In the genomic region with DNA sequence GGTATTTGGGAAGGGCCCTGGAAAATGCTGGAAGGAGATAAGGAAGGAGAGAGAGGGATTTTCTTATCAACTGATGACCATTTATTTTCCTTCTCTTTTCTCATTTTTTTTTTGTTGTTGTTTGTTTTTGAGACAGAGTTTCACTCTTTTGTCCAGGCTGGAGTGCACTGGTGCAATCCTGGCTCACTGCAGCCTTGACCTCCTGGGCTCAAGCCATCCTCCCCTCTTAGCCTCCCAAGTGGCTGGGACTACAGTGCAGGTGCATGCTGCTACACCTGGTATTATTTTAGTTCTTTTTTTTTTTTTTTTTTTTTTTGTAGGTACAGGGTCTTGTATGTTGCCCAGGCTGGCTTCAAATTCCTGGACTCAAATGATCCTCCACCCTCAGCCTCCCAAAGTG, we compare ENCODE assay signal across 30 cellular contexts.
"Had no signal": no experiment of that assay in that cellular context is flagged by ENCODE, and none has a peak within 500 bp of the region (broad histone marks: within the 10 kb centered on the region; RNA-seq: fewer than 3 reads in every experiment).

No MANE protein-coding gene starts in this region.

- H3K9me3 Mint-ChIP-seq: activated CD4-positive, alpha-beta T cell treated with anti-CD3 and anti-CD28 coated beads, Interleukin-2, amount 10 ng/mL, durations not matched to agents 24 days and 14 days; activated CD8-positive, alpha-beta T cell treated with anti-CD3 and anti-CD28 coated beads for 36 hours; activated naive CD8-positive, alpha-beta T cell treated with anti-CD3 and anti-CD28 coated beads, Interleukin-2, amount 10 ng/mL, durations not matched to agents 7 days and 5 days; activated T-cell treated with anti-CD3 and anti-CD28 coated beads, Interleukin-2, amount 50 U/mL, for 72 hours; activated T-helper 17 cell treated with anti-CD3 and anti-CD28 coated beads, Interleukin-2, amount 50 U/mL, for 72 hours; T-helper 1 cell treated with Interleukin-12 subunit alpha and Interleukin-12 subunit beta and Interleukin-4 antibody, amounts not matched to agents 30 μg/mL and 1 μg/mL, for 36 hours; T-helper 2 cell treated with Interferon-gamma antibody and Interleukin-4, amounts not matched to agents 5 μg/mL and 100 μg/mL, for 36 hours had no signal

- H3K36me3 Mint-ChIP-seq: activated naive CD8-positive, alpha-beta T cell treated with anti-CD3 and anti-CD28 coated beads, Interleukin-2, amount 10 ng/mL, durations not matched to agents 7 days and 5 days had no signal

- H3K27ac Mint-ChIP-seq: activated CD4-positive, alpha-beta T cell treated with anti-CD3 and anti-CD28 coated beads, Interleukin-2, amount 10 ng/mL, durations not matched to agents 24 days and 14 days; activated CD8-positive, alpha-beta T cell treated with anti-CD3 and anti-CD28 coated beads for 36 hours; activated naive CD8-positive, alpha-beta T cell treated with anti-CD3 and anti-CD28 coated beads, Interleukin-2, amount 10 ng/mL, durations not matched to agents 7 days and 5 days; activated T-cell treated with anti-CD3 and anti-CD28 coated beads, Interleukin-2, amount 50 U/mL, for 72 hours; activated T-helper 17 cell treated with anti-CD3 and anti-CD28 coated beads, Interleukin-2, amount 50 U/mL, for 72 hours; T-helper 1 cell treated with Interleukin-12 subunit alpha and Interleukin-12 subunit beta and Interleukin-4 antibody, amounts not matched to agents 30 μg/mL and 1 μg/mL, for 36 hours; T-helper 2 cell treated with Interferon-gamma antibody and Interleukin-4, amounts not matched to agents 5 μg/mL and 100 μg/mL, for 36 hours had no signal

- DNase-seq: activated CD4-positive, alpha-beta T cell treated with anti-CD3 and anti-CD28 coated beads, Interleukin-2, amount 10 ng/mL, durations not matched to agents 24 days and 14 days; activated CD4-positive, alpha-beta T cell treated with anti-CD3 and anti-CD28 coated beads, Interleukin-2, amount 50 U/mL, for 4 hours; activated CD8-positive, alpha-beta T cell treated with anti-CD3 and anti-CD28 coated beads for 36 hours; activated effector memory CD4-positive, alpha-beta T cell treated with anti-CD3 and anti-CD28 coated beads, Interleukin-2, amount 50 U/mL, for 16 hours; activated naive CD4-positive, alpha-beta T cell; activated naive CD4-positive, alpha-beta T cell treated with anti-CD3 and anti-CD28 coated beads, Interleukin-2, amount 50 U/mL, for 16 hours; activated naive CD8-positive, alpha-beta T cell treated with anti-CD3 and anti-CD28 coated beads, Interleukin-2, amount 10 ng/mL, durations not matched to agents 7 days and 5 days; activated T-cell treated with anti-CD3 and anti-CD28 coated beads, Interleukin-2, amount 50 U/mL, for 1 hour; activated T-cell treated with anti-CD3 and anti-CD28 coated beads, Interleukin-2, amount 50 U/mL, for 72 hours; amygdala; NCI-H1092 treated with DMSO at 0.1 percent for 48 hours; NCI-H1417; NCI-H146; NCI-H187; NCI-H2029 treated with DMSO at 0.1 percent for 48 hours; NCI-H2107; NCI-H2171; NCI-H510A; NCI-H526; NCI-H748 treated with DMSO at 0.1 percent for 48 hours; NK-92 treated with Interleukin-12 subunit alpha and Interleukin-12 subunit beta, amount 100 ng/mL, for 24 hours; SHP77; SK-N-SH had no signal

- H3K27ac ChIP-seq: ascending aorta, cardiac muscle cell, SJSA1 had no signal

- H3K4me3 Mint-ChIP-seq: activated CD4-positive, alpha-beta T cell treated with anti-CD3 and anti-CD28 coated beads, Interleukin-2, amount 10 ng/mL, durations not matched to agents 24 days and 14 days; activated CD8-positive, alpha-beta T cell treated with anti-CD3 and anti-CD28 coated beads for 36 hours; activated naive CD8-positive, alpha-beta T cell treated with anti-CD3 and anti-CD28 coated beads, Interleukin-2, amount 10 ng/mL, durations not matched to agents 7 days and 5 days; activated T-cell treated with anti-CD3 and anti-CD28 coated beads, Interleukin-2, amount 50 U/mL, for 72 hours; activated T-helper 17 cell treated with anti-CD3 and anti-CD28 coated beads, Interleukin-2, amount 50 U/mL, for 72 hours; T-helper 1 cell treated with Interleukin-12 subunit alpha and Interleukin-12 subunit beta and Interleukin-4 antibody, amounts not matched to agents 30 μg/mL and 1 μg/mL, for 36 hours; T-helper 2 cell treated with Interferon-gamma antibody and Interleukin-4, amounts not matched to agents 5 μg/mL and 100 μg/mL, for 36 hours had no signal

- H3K4me1 Mint-ChIP-seq: activated CD4-positive, alpha-beta T cell treated with anti-CD3 and anti-CD28 coated beads, Interleukin-2, amount 10 ng/mL, durations not matched to agents 24 days and 14 days; activated naive CD8-positive, alpha-beta T cell treated with anti-CD3 and anti-CD28 coated beads, Interleukin-2, amount 10 ng/mL, durations not matched to agents 7 days and 5 days; activated T-helper 17 cell treated with anti-CD3 and anti-CD28 coated beads, Interleukin-2, amount 50 U/mL, for 72 hours had no signal

- H3K27me3 Mint-ChIP-seq: activated T-helper 17 cell treated with anti-CD3 and anti-CD28 coated beads, Interleukin-2, amount 50 U/mL, for 72 hours had no signal

- H3K27me3 ChIP-seq: ascending aorta, cardiac muscle cell, SJSA1 had no signal

- ATAC-seq: activated CD8-positive, alpha-beta T cell treated with anti-CD3 and anti-CD28 coated beads for 36 hours; activated T-cell treated with anti-CD3 and anti-CD28 coated beads, Interleukin-2, amount 50 U/mL, for 72 hours; activated T-helper 17 cell treated with anti-CD3 and anti-CD28 coated beads, Interleukin-2, amount 50 U/mL, for 72 hours; K562 had no signal
